Comparison of ENCODE assay signal across 25 cellular contexts in the genomic region with DNA sequence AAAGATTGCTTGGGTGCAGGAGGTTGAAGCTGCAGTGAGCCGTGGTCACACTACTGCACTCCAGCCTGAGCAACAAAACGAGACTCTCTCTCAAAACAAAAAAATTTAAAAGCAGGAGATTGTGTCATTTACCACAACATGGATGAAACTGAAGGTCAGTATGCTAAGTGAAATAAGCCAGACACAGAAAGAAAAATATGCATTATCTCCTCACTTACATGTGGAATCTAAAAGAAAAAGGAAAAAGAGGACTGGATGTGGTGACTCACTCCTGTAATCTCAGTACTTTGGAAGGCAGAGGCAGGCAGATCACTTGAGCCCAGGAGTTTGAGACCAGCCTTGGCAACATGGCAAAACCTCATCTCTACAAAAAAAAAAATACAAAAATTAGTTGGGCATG.
DNase-seq lines count a peak whose midpoint lies in the region; ATAC-seq and TF ChIP-seq lines count a peak whose summit lies in the region.
"Had no signal": no experiment of that assay in that cellular context is flagged by ENCODE, and none has a peak within 500 bp of the region (broad histone marks: within the 10 kb centered on the region; RNA-seq: fewer than 3 reads in every experiment).

No MANE protein-coding gene starts in this region.

- H4K20me1 ChIP-seq in IMR-90 (ENCODE audit: insufficient read depth, low read length) (no peaks in the 10 kb centered on the region), osteoblast (ENCODE audit: insufficient read depth, low read length) (no peaks in the 10 kb centered on the region)

- H2BK20ac ChIP-seq in IMR-90 (ENCODE audit: low read depth, low read length) = no peak overlapping the region

- H3K9ac ChIP-seq in IMR-90 (ENCODE audit: low read depth, low read length) = no peak overlapping the region
- H3K9ac ChIP-seq: parathyroid adenoma had no signal

- no peak overlapping the region for H4K91ac ChIP-seq in IMR-90 (ENCODE audit: insufficient read depth, low read depth, low read length)

- no peaks in the 10 kb centered on the region for H3K9me1 ChIP-seq in IMR-90 (ENCODE audit: insufficient read depth, low read length)

- H3K36me3 Mint-ChIP-seq in CD4-positive, alpha-beta T cell (ENCODE audit: low read depth) = no peaks in the 10 kb centered on the region

- dilution Hi-C loops in IMR-90 (cut with HindIII; ENCODE audit: low sequenced_read_pairs, unreplicated experiment) = no loop called here

- H2AFZ ChIP-seq in IMR-90 (replicated peaks; ENCODE audit: low read length, poor library complexity) = no peak overlapping the region
- no peak overlapping the region for H2AFZ ChIP-seq in osteoblast (ENCODE audit: low read length)
- H2AFZ ChIP-seq: parathyroid adenoma had no signal

- no peak for DNase-seq in IMR-90
- peak; percentile 18 for DNase-seq in amniotic stem cell (lab: John Stamatoyannopoulos, UW)
- DNase-seq in fibroblast of peridontal ligament (ENCODE audit: extremely low read depth) = peak; percentile 19
- no peak for DNase-seq in osteoblast (ENCODE audit: insufficient read length, low spot score, missing footprints)
- DNase-seq in anterior cingulate cortex (lab: John Stamatoyannopoulos, UW) = no peak
- no peak for DNase-seq in germinal center (ENCODE audit: low spot score)
- no peak for DNase-seq in CD4-positive, alpha-beta T cell
- DNase-seq: activated B cell treated with CpG ODN at 0.5 μM for 24 hours; activated CD4-positive, alpha-beta T cell treated with anti-CD3 and anti-CD28 coated beads, Interleukin-2, amount 50 U/mL, for 48 hours; Calu3; dermis blood vessel endothelial cell; HCEC 1CT; hypothalamus; left ventricle myocardium superior; mucosa of descending colon; NCI-H1105 treated with DMSO at 0.1 percent for 48 hours; NCI-H2029 treated with DMSO at 0.1 percent for 48 hours; stimulated activated CD4-positive, alpha-beta T cell treated with anti-CD3 and anti-CD28 coated beads, Interleukin-12 subunit alpha, Interleukin-12 subunit beta, amount 100 ng/mL, for 4 hours; stimulated activated naive CD4-positive, alpha-beta T cell treated with Interleukin-2 at 50 U/mL for 16 hours had no signal

- in situ Hi-C loops in IMR-90 (cut with MboI; ENCODE audit: low sequenced_read_pairs) = no loop called here

- no peak overlapping the region for H3K23ac ChIP-seq in IMR-90 (ENCODE audit: low read depth, low read length)

- POLR2A ChIA-PET in IMR-90 (lab: Charles Lee; ENCODE audit: unreplicated experiment) = no interaction called here
- POLR2A ChIA-PET in CD4-positive, alpha-beta T cell (lab: Charles Lee) = no interaction called here

- no peak overlapping the region for H3K4me3 Mint-ChIP-seq in CD4-positive, alpha-beta T cell
- H3K4me3 Mint-ChIP-seq: activated B cell treated with CpG ODN at 0.5 μM for 24 hours, nephron had no signal

- no peak overlapping the region for H3K14ac ChIP-seq in IMR-90 (replicated peaks; ENCODE audit: low read depth, low read length)

- CTCF ChIA-PET in IMR-90 (lab: Yijun Ruan, JAX) = no interaction called here
- CTCF ChIA-PET in CD4-positive, alpha-beta T cell (lab: Charles Lee) = no interaction called here

- H2AK5ac ChIP-seq in IMR-90 (ENCODE audit: low read depth, low read length) = no peak overlapping the region

- H2BK5ac ChIP-seq in IMR-90 (ENCODE audit: low read depth, low read length, poor library complexity, severe bottlenecking) = no peak overlapping the region

- intact Hi-C loops in IMR-90 (cut with micrococcal nuclease) = no loop called here
- intact Hi-C loops in CD4-positive, alpha-beta T cell (cut with DNase I, micrococcal nuclease) = no loop called here

- H3K4me1 ChIP-seq in IMR-90 (ENCODE audit: control insufficient read depth, insufficient read depth, low read length) (no peaks in the 10 kb centered on the region), osteoblast (ENCODE audit: insufficient read depth, low read length) (peaks cover 9% of the 10 kb centered on the region)
- H3K4me1 ChIP-seq: parathyroid adenoma, right atrium auricular region had no signal

- peaks cover 14% of the 10 kb centered on the region for H3K27me3 Mint-ChIP-seq in CD4-positive, alpha-beta T cell

- no peaks in the 10 kb centered on the region for H3K79me2 ChIP-seq in osteoblast (ENCODE audit: insufficient read depth, low read length)
- H3K79me2 ChIP-seq: parathyroid adenoma had no signal

- peaks cover 3% of the 10 kb centered on the region for H3K9me3 Mint-ChIP-seq in CD4-positive, alpha-beta T cell

- H3K56ac ChIP-seq in IMR-90 (ENCODE audit: extremely low read depth, insufficient read depth, low read length) = no peak overlapping the region

- no peak overlapping the region for H3K4me2 ChIP-seq in IMR-90 (ENCODE audit: low read depth, low read length)
- peak overlapping the region; percentile 23 for H3K4me2 ChIP-seq in osteoblast (ENCODE audit: insufficient read depth, low read length)

- H3K27ac Mint-ChIP-seq in CD4-positive, alpha-beta T cell = no peak overlapping the region
- H3K27ac Mint-ChIP-seq: activated B cell treated with CpG ODN at 0.5 μM for 24 hours, nephron had no signal

- no peak overlapping the region for H2BK15ac ChIP-seq in IMR-90 (ENCODE audit: low read depth, low read length)

- TF ChIP-seq CTCF in IMR-90 (conservative IDR thresholded peaks at IDR 0.05; ENCODE audit: low read depth, low read length) (no peak), osteoblast (IDR thresholded peaks at IDR 0.05; ENCODE audit: extremely low read depth, low read depth, low read length) (no peak)
- TF ChIP-seq CTCF in CD4-positive, alpha-beta T cell (IDR thresholded peaks at IDR 0.05) = no peak

- no peaks in the 10 kb centered on the region for H3K4me1 Mint-ChIP-seq in CD4-positive, alpha-beta T cell (ENCODE audit: low read depth)
- H3K4me1 Mint-ChIP-seq: activated B cell treated with CpG ODN at 0.5 μM for 24 hours had no signal

- WGBS in IMR-90 (ENCODE audit: extremely low coverage in 2 of 2, insufficient read length in 1 of 2), 2 experiments = no CpG with 5 or more reads among the region's 2 CpGs

- no peak overlapping the region for H2AK9ac ChIP-seq in IMR-90 (replicated peaks; ENCODE audit: low read depth, low read length, poor library complexity)

- TF ChIP-seq POLR2A in IMR-90 (IDR thresholded peaks at IDR 0.05; ENCODE audit: low read depth, low read length) = no peak

- peaks cover 2% of the 10 kb centered on the region; the same call in 1 of the 2 replicates for H3K27me3 ChIP-seq in IMR-90 (ENCODE audit: control insufficient read depth, insufficient read depth, low read length)
- no peaks in the 10 kb centered on the region for H3K27me3 ChIP-seq in osteoblast (ENCODE audit: insufficient read depth, low read length)
- peaks cover 9% of the 10 kb centered on the region for H3K27me3 ChIP-seq in CD4-positive, alpha-beta T cell (ENCODE audit: control insufficient read depth, insufficient read depth, low read length)
- H3K27me3 ChIP-seq: cardiac muscle cell, right atrium auricular region had no signal

- H2BK120ac ChIP-seq in IMR-90 (ENCODE audit: low read depth, low read length) = no peak overlapping the region

- no peaks in the 10 kb centered on the region for H3K36me3 ChIP-seq in IMR-90 (ENCODE audit: control insufficient read depth, insufficient read depth, low read length)
- no peaks in the 10 kb centered on the region for H3K36me3 ChIP-seq in osteoblast (ENCODE audit: insufficient read depth, low read length)
- H3K36me3 ChIP-seq: cardiac muscle cell, right atrium auricular region had no signal

- no peak overlapping the region for H3K27ac ChIP-seq in IMR-90 (ENCODE audit: insufficient read depth, low read length)
- H3K27ac ChIP-seq in osteoblast (ENCODE audit: low read depth, low read length) = no peak overlapping the region
- H3K27ac ChIP-seq in CD4-positive, alpha-beta T cell (ENCODE audit: low read depth, low read length) = no peak overlapping the region
- H3K27ac ChIP-seq: C4-2B, cardiac muscle cell, parathyroid adenoma, right atrium auricular region had no signal

- no peak overlapping the region for H3K4me3 ChIP-seq in IMR-90 (ENCODE audit: insufficient read depth, low read depth, low read length)
- H3K4me3 ChIP-seq in osteoblast (ENCODE audit: insufficient read depth, low read length) = no peak overlapping the region
- H3K4me3 ChIP-seq: cardiac muscle cell, mucosa of descending colon, right atrium auricular region had no signal

- no TSS peak for BruUV-seq in IMR-90 (replicated peaks; lab: Mats Ljungman, UMichigan)

- H3K18ac ChIP-seq in IMR-90 (ENCODE audit: low read depth, low read length) = no peak overlapping the region

- H3K4ac ChIP-seq in IMR-90 (ENCODE audit: low read depth, low read length) = no peak overlapping the region

- no peaks in the 10 kb centered on the region for H3K79me1 ChIP-seq in IMR-90 (ENCODE audit: low read depth in 1 of 2, low read length in 2 of 2)

- H4K8ac ChIP-seq in IMR-90 (ENCODE audit: low read depth in 2 of 2, low read length in 2 of 2) = no peak overlapping the region

- H3K9me3 ChIP-seq in IMR-90 (ENCODE audit: control insufficient read depth, insufficient read depth, low read length) = no peaks in the 10 kb centered on the region
- no peaks in the 10 kb centered on the region for H3K9me3 ChIP-seq in osteoblast (ENCODE audit: low read depth, low read length)
- no peaks in the 10 kb centered on the region for H3K9me3 ChIP-seq in CD4-positive, alpha-beta T cell (ENCODE audit: control insufficient read depth, low read length)
- H3K9me3 ChIP-seq: mucosa of descending colon had no signal

- H4K5ac ChIP-seq in IMR-90 (ENCODE audit: low read depth, low read length) = no peak overlapping the region

- peak; percentile 44; the same call in 1 of the 2 replicates for ATAC-seq in IMR-90 (ENCODE audit: low read depth)
- no peak for ATAC-seq in HG03135 (IDR thresholded peaks at IDR 0.05; ENCODE audit: unreplicated experiment)
- no peak for ATAC-seq in CD4-positive, alpha-beta T cell (ENCODE audit: poor library complexity)
- ATAC-seq: left ventricle myocardium superior, mucosa of descending colon had no signal

- no peak for TF ChIP-seq RAD21 in IMR-90 (IDR thresholded peaks at IDR 0.05; ENCODE audit: low read length)

TF ChIP-seq in IMR-90, 13 proteins besides CTCF, POLR2A, EP300 and RAD21 (continues in another document):
- TF ChIP-seq RFX5 (IDR thresholded peaks at IDR 0.05; ENCODE audit: low read depth, low read length) (no peak), BHLHE40 (IDR thresholded peaks at IDR 0.05; ENCODE audit: low read depth, low read length) (no peak), FOS (IDR thresholded peaks at IDR 0.05; ENCODE audit: low read depth, low read length) (no peak), NFE2L2 (IDR thresholded peaks at IDR 0.05; ENCODE audit: low read depth, low read length) (no peak), CEBPB (IDR thresholded peaks at IDR 0.05; ENCODE audit: low read depth, low read length) (no peak), MAFK (IDR thresholded peaks at IDR 0.05; ENCODE audit: low read depth, low read length) (no peak)
- TF ChIP-seq, protein P1, sequence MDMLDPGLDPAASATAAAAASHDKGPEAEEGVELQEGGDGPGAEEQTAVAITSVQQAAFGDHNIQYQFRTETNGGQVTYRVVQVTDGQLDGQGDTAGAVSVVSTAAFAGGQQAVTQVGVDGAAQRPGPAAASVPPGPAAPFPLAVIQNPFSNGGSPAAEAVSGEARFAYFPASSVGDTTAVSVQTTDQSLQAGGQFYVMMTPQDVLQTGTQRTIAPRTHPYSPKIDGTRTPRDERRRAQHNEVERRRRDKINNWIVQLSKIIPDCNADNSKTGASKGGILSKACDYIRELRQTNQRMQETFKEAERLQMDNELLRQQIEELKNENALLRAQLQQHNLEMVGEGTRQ (IDR thresholded peaks at IDR 0.05; ENCODE audit: low read depth, low read length) = no peak

Comparison
In these comparisons a context has a peak if more than half of its experiments do, and no peak if none do; other contexts are left out.
1. DNase-seq: peak in amniotic stem cell (single experiment) and fibroblast of peridontal ligament (single experiment); none in IMR-90 (single experiment), osteoblast (single experiment), anterior cingulate cortex (0 of 58), germinal center (single experiment) and CD4-positive, alpha-beta T cell (0 of 10).